28 cellular contexts compared by ENCODE assay signal in genomic region chr2:30181176-30181575, GRCh38.
"Had no signal": no experiment of that assay in that cellular context is flagged by ENCODE, and none has a peak within 500 bp of the region (broad histone marks: within the 10 kb centered on the region; RNA-seq: fewer than 3 reads in every experiment).

No MANE protein-coding gene starts in this region.

- H3K4me1 Mint-ChIP-seq: activated B cell treated with CpG ODN at 0.5 μM for 24 hours; activated naive CD4-positive, alpha-beta T cell treated with anti-CD3 and anti-CD28 coated beads, Interleukin-2, amount 50 U/mL, for 24 hours had no signal

- ATAC-seq: PC-3, SK-N-SH treated with all-trans-retinoic acid at 6 μM for 48 hours had no signal

- H3K9me3 ChIP-seq: MG63, SJSA1 had no signal

- H3K9me3 Mint-ChIP-seq: activated B cell treated with CpG ODN at 0.5 μM for 24 hours; activated CD4-positive, alpha-beta memory T cell treated with anti-CD3 and anti-CD28 coated beads for 36 hours; activated CD4-positive, alpha-beta T cell treated with anti-CD3 and anti-CD28 coated beads, Interleukin-2, amount 10 ng/mL, durations not matched to agents 24 days and 14 days; activated naive CD4-positive, alpha-beta T cell treated with anti-CD3 and anti-CD28 coated beads, Interleukin-2, amount 50 U/mL, for 24 hours; activated T-cell treated with anti-CD3 and anti-CD28 coated beads, Interleukin-2, amount 50 U/mL, for 24 hours; activated T-helper 1 cell treated with anti-CD3 and anti-CD28 coated beads, Interleukin-12 subunit alpha, Interleukin-12 subunit beta, Interleukin-2, Interleukin-4 antibody, amounts not matched to agents 30 ng/mL and 10 ng/mL and 1 ng/mL, durations not matched to agents 14 hours and 24 hours and 36 hours had no signal

- H3K4me3 Mint-ChIP-seq: activated B cell treated with CpG ODN at 0.5 μM for 24 hours; activated CD4-positive, alpha-beta memory T cell treated with anti-CD3 and anti-CD28 coated beads for 36 hours; activated CD4-positive, alpha-beta T cell treated with anti-CD3 and anti-CD28 coated beads, Interleukin-2, amount 10 ng/mL, durations not matched to agents 24 days and 14 days; activated naive CD4-positive, alpha-beta T cell treated with anti-CD3 and anti-CD28 coated beads, Interleukin-2, amount 50 U/mL, for 24 hours; activated T-cell treated with anti-CD3 and anti-CD28 coated beads, Interleukin-2, amount 50 U/mL, for 24 hours; activated T-helper 1 cell treated with anti-CD3 and anti-CD28 coated beads, Interleukin-12 subunit alpha, Interleukin-12 subunit beta, Interleukin-2, Interleukin-4 antibody, amounts not matched to agents 30 ng/mL and 10 ng/mL and 1 ng/mL, durations not matched to agents 14 hours and 24 hours and 36 hours had no signal

- H3K27me3 Mint-ChIP-seq: activated CD4-positive, alpha-beta memory T cell treated with anti-CD3 and anti-CD28 coated beads for 36 hours; activated naive CD4-positive, alpha-beta T cell treated with anti-CD3 and anti-CD28 coated beads, Interleukin-2, amount 50 U/mL, for 24 hours; activated T-cell treated with anti-CD3 and anti-CD28 coated beads, Interleukin-2, amount 50 U/mL, for 24 hours had no signal

- H3K36me3 ChIP-seq: MG63, SJSA1 had no signal

- H3K4me3 ChIP-seq: MG63, SJSA1 had no signal

- H3K27ac Mint-ChIP-seq: activated B cell treated with CpG ODN at 0.5 μM for 24 hours; activated CD4-positive, alpha-beta memory T cell treated with anti-CD3 and anti-CD28 coated beads for 36 hours; activated CD4-positive, alpha-beta T cell treated with anti-CD3 and anti-CD28 coated beads, Interleukin-2, amount 10 ng/mL, durations not matched to agents 24 days and 14 days; activated naive CD4-positive, alpha-beta T cell treated with anti-CD3 and anti-CD28 coated beads, Interleukin-2, amount 50 U/mL, for 24 hours; activated T-cell treated with anti-CD3 and anti-CD28 coated beads, Interleukin-2, amount 50 U/mL, for 24 hours; activated T-helper 1 cell treated with anti-CD3 and anti-CD28 coated beads, Interleukin-12 subunit alpha, Interleukin-12 subunit beta, Interleukin-2, Interleukin-4 antibody, amounts not matched to agents 30 ng/mL and 10 ng/mL and 1 ng/mL, durations not matched to agents 14 hours and 24 hours and 36 hours had no signal

- FAIRE-seq: bronchial epithelial cell, RCC 7860, TTC549 had no signal

- DNase-seq: activated B cell treated with CpG ODN at 0.5 μM for 24 hours; activated CD4-positive, alpha-beta memory T cell treated with anti-CD3 and anti-CD28 coated beads for 36 hours; activated CD4-positive, alpha-beta T cell treated with anti-CD3 and anti-CD28 coated beads for 1 hour; activated CD4-positive, alpha-beta T cell treated with anti-CD3 and anti-CD28 coated beads, Interleukin-2, amount 10 ng/mL, durations not matched to agents 24 days and 14 days; activated effector memory CD4-positive, alpha-beta T cell treated with Interleukin-2 at 50 U/mL for 16 hours; activated naive CD4-positive, alpha-beta T cell; activated T-cell treated with anti-CD3 and anti-CD28 coated beads, Interleukin-2, amount 50 U/mL, for 24 hours; aorta; central memory CD4-positive, alpha-beta T cell; IMR-90; KG1; MG63; NCI-H1105; NCI-H1436; NCI-H1694 treated with DMSO at 0.1 percent for 48 hours; NCI-H2029 treated with DMSO at 0.1 percent for 48 hours; NCI-H510A treated with DMSO at 0.1 percent for 48 hours; NCI-H69; PC-3; SHP77; SW 1271 had no signal

- H3K27me3 ChIP-seq: MG63, SJSA1 had no signal

- H3K27ac ChIP-seq: SJSA1 had no signal

- H3K4me1 ChIP-seq: SJSA1 had no signal

- H3K36me3 Mint-ChIP-seq: activated CD4-positive, alpha-beta memory T cell treated with anti-CD3 and anti-CD28 coated beads for 36 hours had no signal
